ENCODE assay signal across 24 cellular contexts in genomic region chr1:158962983-158963382, GRCh38. TPM values are rescaled to one million over a fixed set of nuclear protein-coding genes. Genes with fewer than 3 reads are reported as not detected.
"Had no signal": no experiment of that assay in that cellular context is flagged by ENCODE, and none has a peak within 500 bp of the region (broad histone marks: within the 10 kb centered on the region; RNA-seq: fewer than 3 reads in every experiment).

No MANE protein-coding gene starts in this region.

- H3K4me1 Mint-ChIP-seq: naive thymus-derived CD8-positive, alpha-beta T cell; stimulated activated naive B cell treated with anti-CD40 and anti-IgM and Interleukin-4, amounts not matched to agents 10 μg/mL and 1 μg/mL and 100 μg/mL, for 72 hours; stimulated activated naive CD8-positive, alpha-beta T cell treated with anti-CD3 and anti-CD28 coated beads, Interleukin-15, amount 100 ng/mL, for 72 hours had no signal

- H3K4me1 ChIP-seq: spleen, transverse colon had no signal

- H3K27ac ChIP-seq: dorsolateral prefrontal cortex, foreskin keratinocyte, spleen, thoracic aorta, transverse colon had no signal

- H3K27ac Mint-ChIP-seq: naive thymus-derived CD8-positive, alpha-beta T cell; stimulated activated naive B cell treated with anti-CD40 and anti-IgM and Interleukin-4, amounts not matched to agents 10 μg/mL and 1 μg/mL and 100 μg/mL, for 72 hours had no signal

- H3K27me3 ChIP-seq: foreskin keratinocyte, transverse colon had no signal

- H3K36me3 Mint-ChIP-seq: stimulated activated naive B cell treated with anti-CD40 and anti-IgM and Interleukin-4, amounts not matched to agents 10 μg/mL and 1 μg/mL and 100 μg/mL, for 72 hours had no signal

- H3K9me3 Mint-ChIP-seq: stimulated activated naive B cell treated with anti-CD40 and anti-IgM and Interleukin-4, amounts not matched to agents 10 μg/mL and 1 μg/mL and 100 μg/mL, for 72 hours had no signal

- H3K4me3 Mint-ChIP-seq: naive thymus-derived CD8-positive, alpha-beta T cell; stimulated activated naive B cell treated with anti-CD40 and anti-IgM and Interleukin-4, amounts not matched to agents 10 μg/mL and 1 μg/mL and 100 μg/mL, for 72 hours; stimulated activated naive CD8-positive, alpha-beta T cell treated with anti-CD3 and anti-CD28 coated beads, Interleukin-15, amount 100 ng/mL, for 72 hours had no signal

- ATAC-seq: foreskin keratinocyte; mucosa of descending colon; naive thymus-derived CD8-positive, alpha-beta T cell; sciatic nerve; stimulated activated naive B cell treated with anti-CD40 and anti-IgM and Interleukin-4, amounts not matched to agents 10 μg/mL and 1 μg/mL and 100 μg/mL, for 72 hours; stimulated activated naive CD8-positive, alpha-beta T cell treated with anti-CD3 and anti-CD28 coated beads, Interleukin-15, amount 100 ng/mL, for 72 hours had no signal

- H3K4me3 ChIP-seq: dorsolateral prefrontal cortex, mucosa of descending colon, spleen, thoracic aorta, transverse colon had no signal

- H3K9me3 ChIP-seq: mucosa of descending colon, spleen, thoracic aorta, transverse colon had no signal

- FAIRE-seq: endothelial cell of umbilical vein, islet of Langerhans had no signal

- DNase-seq: caudate nucleus; cortex of kidney; dorsolateral prefrontal cortex; effector memory CD4-positive, alpha-beta T cell; erythroblast; foreskin keratinocyte; kidney glomerular epithelial cell; mammary epithelial cell; mucosa of descending colon; naive thymus-derived CD8-positive, alpha-beta T cell; spleen; stimulated activated CD4-positive, alpha-beta T cell treated with anti-CD3 and anti-CD28 coated beads, Interleukin-15, amount 100 ng/mL, for 24 hours; stimulated activated CD4-positive, alpha-beta T cell treated with anti-CD3 and anti-CD28 coated beads, Interleukin-1b, Interleukin-23, amount 100 ng/mL, for 48 hours; stimulated activated CD4-positive, alpha-beta T cell treated with anti-CD3 and anti-CD28 coated beads, Interleukin-4, amount 100 ng/mL, for 24 hours; stimulated activated naive B cell treated with anti-CD40 and anti-IgM and Interleukin-4, amounts not matched to agents 10 μg/mL and 1 μg/mL and 100 μg/mL, for 72 hours; stimulated activated naive CD8-positive, alpha-beta T cell treated with anti-CD3 and anti-CD28 coated beads, Interleukin-15, amount 100 ng/mL, for 72 hours; substantia nigra; transverse colon had no signal

- H3K36me3 ChIP-seq: thoracic aorta, transverse colon had no signal

RNA-seq across cellular contexts. Expression of gene PYHIN1, which starts 31.6 kb away (rescaled TPM):
- total RNA-seq: endothelial cell of umbilical vein, pulmonary artery endothelial cell, skeletal muscle tissue had no signal
- polyA plus RNA-seq: endothelial cell of umbilical vein had no signal
